ENCODE assay signal across 11 cellular contexts in genomic region chr5:143086851-143087637, GRCh38.
DNase-seq lines count a peak whose midpoint lies in the region; ATAC-seq, FAIRE-seq and TF ChIP-seq lines count a peak whose summit lies in the region.
"Had no signal": no experiment of that assay in that cellular context is flagged by ENCODE, and none has a peak within 500 bp of the region (broad histone marks: within the 10 kb centered on the region; RNA-seq: fewer than 3 reads in every experiment).

No MANE protein-coding gene starts in this region.

- no peak for TF ChIP-seq CTCF in right atrium auricular region (IDR thresholded peaks at IDR 0.05)
- no peak for TF ChIP-seq CTCF in RWPE1 (conservative IDR thresholded peaks at IDR 0.05; ENCODE audit: low read depth)
- no peak for TF ChIP-seq CTCF in foreskin keratinocyte (conservative IDR thresholded peaks at IDR 0.05)
- TF ChIP-seq CTCF in upper lobe of right lung (IDR thresholded peaks at IDR 0.05): no peak
- TF ChIP-seq CTCF in kidney (IDR thresholded peaks at IDR 0.05; ENCODE audit: borderline replicate concordance, extremely low read depth, insufficient read depth): no peak
- TF ChIP-seq CTCF in vagina (IDR thresholded peaks at IDR 0.05): no peak

- H3K36me3 ChIP-seq in right atrium auricular region (no peaks in the 10 kb centered on the region), upper lobe of right lung (no peaks in the 10 kb centered on the region), kidney (ENCODE audit: control insufficient read depth in 1 of 2, insufficient read depth in 2 of 2, low read length in 2 of 2) (no peaks in the 10 kb centered on the region), vagina (no peaks in the 10 kb centered on the region)

- H3K27me3 ChIP-seq in right atrium auricular region (no peaks in the 10 kb centered on the region), foreskin keratinocyte (no peaks in the 10 kb centered on the region), upper lobe of right lung (no peaks in the 10 kb centered on the region), vagina (no peaks in the 10 kb centered on the region)
- H3K27me3 ChIP-seq: body of pancreas had no signal

- H3K4me1 ChIP-seq in right atrium auricular region: peaks cover 0 to 22% of the 10 kb centered on the region in 2 donors
- H3K4me1 ChIP-seq in foreskin keratinocyte: peaks cover 12% of the 10 kb centered on the region
- no peaks in the 10 kb centered on the region for H3K4me1 ChIP-seq in upper lobe of right lung
- peaks cover 0 to 4% of the 10 kb centered on the region in 2 donors for H3K4me1 ChIP-seq in kidney (ENCODE audit: control insufficient read depth in 1 of 2, insufficient read depth in 1 of 2, low read depth in 1 of 2, low read length in 2 of 2)
- H3K4me1 ChIP-seq in vagina: peaks cover 10% of the 10 kb centered on the region
- H3K4me1 ChIP-seq: body of pancreas had no signal

- H3K4me3 ChIP-seq in right atrium auricular region (no peak overlapping the region), upper lobe of right lung (no peak overlapping the region), kidney (ENCODE audit: low read length in 2 of 2) (no peak overlapping the region), vagina (no peak overlapping the region)
- H3K4me3 ChIP-seq: body of pancreas had no signal

- DNase-seq in Right ventricle myocardium inferior (ENCODE audit: missing footprints) (no peak), right atrium auricular region (ENCODE audit: low spot score) (no peak), RWPE1 (ENCODE audit: low spot score) (peak; percentile 85), foreskin keratinocyte (peak; percentile 95 to 97), upper lobe of right lung (no peak), kidney (no peak), vagina (ENCODE audit: extremely low spot score in 2 of 2) (no peak)
- DNase-seq: activated CD4-positive, alpha-beta memory T cell treated with anti-CD3 and anti-CD28 coated beads, Interleukin-2, amount 10 ng/mL, durations not matched to agents 7 days and 5 days; body of pancreas had no signal

- POLR2A ChIA-PET in RWPE1 (lab: Yijun Ruan, JAX; ENCODE audit: low non-redundant PET): no interaction called here

- no peak for FAIRE-seq in kidney (lab: Jason Lieb, UNC)
- FAIRE-seq: RCC 7860 had no signal

- ATAC-seq in Right ventricle myocardium inferior (peak; percentile 56), foreskin keratinocyte (peak; percentile 90), upper lobe of right lung (peak; percentile 76), GM18873 (IDR thresholded peaks at IDR 0.05; ENCODE audit: low FRiP score, unreplicated experiment) (no peak)
- ATAC-seq: body of pancreas had no signal

- peak overlapping the region in 1 of 2 donors; percentile 44 for H3K27ac ChIP-seq in right atrium auricular region
- peak overlapping the region; percentile 68 for H3K27ac ChIP-seq in RWPE1
- peak overlapping the region; percentile 49 for H3K27ac ChIP-seq in foreskin keratinocyte
- H3K27ac ChIP-seq in upper lobe of right lung: no peak overlapping the region
- H3K27ac ChIP-seq in kidney (ENCODE audit: low read depth in 2 of 2, low read length in 2 of 2): no peak overlapping the region
- no peak overlapping the region for H3K27ac ChIP-seq in vagina
- H3K27ac ChIP-seq: body of pancreas had no signal

- intact Hi-C loops in Right ventricle myocardium inferior (cut with DNase I) (no loop called here), upper lobe of right lung (cut with DNase I) (no loop called here), kidney (cut with DNase I) (no loop called here), vagina (cut with DNase I) (no loop called here)

- H3K9ac ChIP-seq in kidney (ENCODE audit: low read length in 2 of 2): no peak overlapping the region

- CTCF ChIA-PET in RWPE1 (lab: Yijun Ruan, JAX): no interaction called here

- H3K9me3 ChIP-seq in right atrium auricular region: no peaks in the 10 kb centered on the region
- H3K9me3 ChIP-seq in upper lobe of right lung: no peaks in the 10 kb centered on the region
- H3K9me3 ChIP-seq in kidney (ENCODE audit: control insufficient read depth in 1 of 2, low read length in 2 of 2): no peaks in the 10 kb centered on the region
- no peaks in the 10 kb centered on the region for H3K9me3 ChIP-seq in vagina
- H3K9me3 ChIP-seq: body of pancreas had no signal

- TF ChIP-seq POLR2A in vagina (IDR thresholded peaks at IDR 0.05): no peak

Comparison
In these comparisons a context has a peak if more than half of its experiments do, and no peak if none do; other contexts are left out.
1. DNase-seq: peak in RWPE1 (single experiment) and foreskin keratinocyte (2 of 2); none in Right ventricle myocardium inferior (single experiment), right atrium auricular region (single experiment), upper lobe of right lung (single experiment), kidney (single experiment) and vagina (0 of 2).
2. H3K27ac ChIP-seq: peak in RWPE1 (single experiment) and foreskin keratinocyte (single experiment); none in upper lobe of right lung (single experiment), kidney (0 of 2) and vagina (single experiment).